ENCODE assay signal across 1 cellular context in the genomic region with DNA sequence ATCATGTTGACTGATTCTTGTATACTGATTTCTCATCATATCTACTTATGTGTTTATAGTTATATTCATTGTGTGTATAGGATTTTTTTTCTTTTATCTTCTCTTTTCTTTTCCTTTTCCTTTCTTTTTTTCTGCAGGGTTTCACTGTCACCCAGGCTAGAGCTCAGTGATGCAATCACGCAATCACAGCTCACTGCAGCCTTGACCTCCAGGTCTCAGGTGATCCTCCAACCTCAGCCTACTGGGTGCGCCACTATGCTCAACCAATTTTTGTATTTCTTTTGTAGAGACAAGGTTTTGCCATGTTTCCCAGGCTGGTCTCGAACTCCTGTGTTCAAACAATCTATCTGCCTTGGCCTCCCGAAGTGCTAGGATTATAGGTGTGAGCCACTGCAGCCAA.
TF ChIP-seq lines count a peak whose summit lies in the region.

No MANE protein-coding gene starts in this region.

TF ChIP-seq in HepG2, 621 proteins besides CTCF, POLR2A, EP300 and RAD21 (continues in another document):
- TF ChIP-seq MZF1 (CRISPR knock-in tag; IDR thresholded peaks at IDR 0.05; ENCODE audit: borderline replicate concordance) (no peak), PPARG (CRISPR knock-in tag; conservative IDR thresholded peaks at IDR 0.05) (no peak), ZNF124 (CRISPR knock-in tag; IDR thresholded peaks at IDR 0.05) (no peak), POGZ (CRISPR knock-in tag; IDR thresholded peaks at IDR 0.05) (peak; percentile 44; the same call in 1 of the 2 replicates), YY1 (IDR thresholded peaks at IDR 0.05; ENCODE audit: insufficient read depth, insufficient replicate concordance, low read depth, low read length) (no peak), ZBTB38 (CRISPR knock-in tag; IDR thresholded peaks at IDR 0.05) (no peak), ZBTB3 (CRISPR knock-in tag; IDR thresholded peaks at IDR 0.05; ENCODE audit: borderline replicate concordance, low read depth) (no peak), CEBPB (IDR thresholded peaks at IDR 0.05; ENCODE audit: borderline replicate concordance, low read depth, low read length) (peak; percentile 91), FOXA3 (CRISPR knock-in tag; IDR thresholded peaks at IDR 0.05) (peak; percentile 30; the same call in 1 of the 2 replicates), TCF7L2 (IDR thresholded peaks at IDR 0.05; ENCODE audit: low read depth, low read length) (no peak), ZNF101 (CRISPR knock-in tag; IDR thresholded peaks at IDR 0.05; ENCODE audit: borderline replicate concordance, low read depth) (no peak), FOSL2 (CRISPR knock-in tag; IDR thresholded peaks at IDR 0.05) (peak; percentile 49; the same call in 1 of the 2 replicates), KDM1A (CRISPR knock-in tag; IDR thresholded peaks at IDR 0.05) (peak; percentile 16; the same call in 1 of the 2 replicates), TRIM24 (CRISPR knock-in tag; IDR thresholded peaks at IDR 0.05) (no peak), ZNF766 (CRISPR knock-in tag; IDR thresholded peaks at IDR 0.05; ENCODE audit: borderline replicate concordance) (no peak), PHF5A (CRISPR knock-in tag; IDR thresholded peaks at IDR 0.05; ENCODE audit: low read depth, unreplicated experiment) (no peak), ARNT2 (CRISPR knock-in tag; IDR thresholded peaks at IDR 0.05; ENCODE audit: low read depth) (no peak), ZC3H4 (CRISPR knock-in tag; IDR thresholded peaks at IDR 0.05; ENCODE audit: borderline replicate concordance) (no peak), XRCC5 (optimal IDR thresholded peaks at IDR 0.05; ENCODE audit: low read length) (no peak), NCOA2 (CRISPR knock-in tag; IDR thresholded peaks at IDR 0.05) (0 out of 2 replicates have a peak, but pooled peaks have one; percentile 42), ZNF569 (CRISPR knock-in tag; IDR thresholded peaks at IDR 0.05; ENCODE audit: borderline replicate concordance) (no peak), SALL1 (CRISPR knock-in tag; IDR thresholded peaks at IDR 0.05) (peak; percentile 44), HMGA1 (CRISPR knock-in tag; conservative IDR thresholded peaks at IDR 0.05) (no peak), ZNF776 (CRISPR knock-in tag; IDR thresholded peaks at IDR 0.05) (no peak), ZNF761 (CRISPR knock-in tag; conservative IDR thresholded peaks at IDR 0.05) (no peak), HMG20A (CRISPR knock-in tag; IDR thresholded peaks at IDR 0.05; ENCODE audit: borderline replicate concordance) (peak; percentile 72; the same call in 1 of the 2 replicates), ZFP36L2 (CRISPR knock-in tag; IDR thresholded peaks at IDR 0.05) (no peak), ZNF782 (CRISPR knock-in tag; IDR thresholded peaks at IDR 0.05; ENCODE audit: borderline replicate concordance) (no peak), RXRA (CRISPR knock-in tag; IDR thresholded peaks at IDR 0.05) (peak; percentile 66; the same call in 1 of the 2 replicates), RARA (CRISPR knock-in tag; IDR thresholded peaks at IDR 0.05) (peak; percentile 88), RFX3 (CRISPR knock-in tag; IDR thresholded peaks at IDR 0.05) (no peak)
- TF ChIP-seq, protein P1, sequence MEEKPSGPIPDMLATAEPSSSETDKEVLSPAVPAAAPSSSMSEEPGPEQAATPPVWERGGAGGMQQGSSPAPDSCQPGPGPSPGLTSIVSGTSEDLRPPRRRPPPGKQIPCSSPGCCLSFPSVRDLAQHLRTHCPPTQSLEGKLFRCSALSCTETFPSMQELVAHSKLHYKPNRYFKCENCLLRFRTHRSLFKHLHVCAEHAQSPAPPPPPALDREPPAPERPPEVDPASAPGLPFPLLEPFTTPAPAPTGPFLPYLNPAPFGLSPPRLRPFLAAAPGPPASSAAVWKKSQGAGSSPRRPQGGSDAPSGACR (CRISPR knock-in tag; IDR thresholded peaks at IDR 0.05) = no peak
- TF ChIP-seq, protein P2, sequence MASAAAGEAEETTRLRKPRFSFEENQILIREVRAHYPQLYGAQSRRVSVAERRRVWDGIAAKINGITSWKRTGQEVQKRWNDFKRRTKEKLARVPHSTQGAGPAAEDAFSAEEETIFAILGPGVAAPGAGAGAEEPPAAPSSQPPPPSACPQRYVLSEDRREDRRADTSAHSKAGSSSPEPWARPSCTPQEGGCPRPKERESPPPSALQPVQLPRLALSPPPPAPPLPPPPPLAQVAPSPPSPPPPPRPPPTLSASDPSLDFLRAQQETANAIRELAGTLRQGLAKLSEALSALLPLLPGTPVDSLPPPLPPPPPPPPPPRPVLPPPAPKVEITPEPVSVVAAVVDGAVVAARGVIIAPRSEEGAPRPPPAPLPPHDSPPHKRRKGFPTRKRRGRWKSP (CRISPR knock-in tag; IDR thresholded peaks at IDR 0.05) = no peak
- TF ChIP-seq, protein P3, sequence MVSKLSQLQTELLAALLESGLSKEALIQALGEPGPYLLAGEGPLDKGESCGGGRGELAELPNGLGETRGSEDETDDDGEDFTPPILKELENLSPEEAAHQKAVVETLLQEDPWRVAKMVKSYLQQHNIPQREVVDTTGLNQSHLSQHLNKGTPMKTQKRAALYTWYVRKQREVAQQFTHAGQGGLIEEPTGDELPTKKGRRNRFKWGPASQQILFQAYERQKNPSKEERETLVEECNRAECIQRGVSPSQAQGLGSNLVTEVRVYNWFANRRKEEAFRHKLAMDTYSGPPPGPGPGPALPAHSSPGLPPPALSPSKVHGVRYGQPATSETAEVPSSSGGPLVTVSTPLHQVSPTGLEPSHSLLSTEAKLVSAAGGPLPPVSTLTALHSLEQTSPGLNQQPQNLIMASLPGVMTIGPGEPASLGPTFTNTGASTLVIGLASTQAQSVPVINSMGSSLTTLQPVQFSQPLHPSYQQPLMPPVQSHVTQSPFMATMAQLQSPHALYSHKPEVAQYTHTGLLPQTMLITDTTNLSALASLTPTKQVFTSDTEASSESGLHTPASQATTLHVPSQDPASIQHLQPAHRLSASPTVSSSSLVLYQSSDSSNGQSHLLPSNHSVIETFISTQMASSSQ (IDR thresholded peaks at IDR 0.05; ENCODE audit: low read depth) = no peak
- TF ChIP-seq, protein P3 (CRISPR knock-in tag; IDR thresholded peaks at IDR 0.05; ENCODE audit: borderline replicate concordance) = no peak
- TF ChIP-seq, protein P4, sequence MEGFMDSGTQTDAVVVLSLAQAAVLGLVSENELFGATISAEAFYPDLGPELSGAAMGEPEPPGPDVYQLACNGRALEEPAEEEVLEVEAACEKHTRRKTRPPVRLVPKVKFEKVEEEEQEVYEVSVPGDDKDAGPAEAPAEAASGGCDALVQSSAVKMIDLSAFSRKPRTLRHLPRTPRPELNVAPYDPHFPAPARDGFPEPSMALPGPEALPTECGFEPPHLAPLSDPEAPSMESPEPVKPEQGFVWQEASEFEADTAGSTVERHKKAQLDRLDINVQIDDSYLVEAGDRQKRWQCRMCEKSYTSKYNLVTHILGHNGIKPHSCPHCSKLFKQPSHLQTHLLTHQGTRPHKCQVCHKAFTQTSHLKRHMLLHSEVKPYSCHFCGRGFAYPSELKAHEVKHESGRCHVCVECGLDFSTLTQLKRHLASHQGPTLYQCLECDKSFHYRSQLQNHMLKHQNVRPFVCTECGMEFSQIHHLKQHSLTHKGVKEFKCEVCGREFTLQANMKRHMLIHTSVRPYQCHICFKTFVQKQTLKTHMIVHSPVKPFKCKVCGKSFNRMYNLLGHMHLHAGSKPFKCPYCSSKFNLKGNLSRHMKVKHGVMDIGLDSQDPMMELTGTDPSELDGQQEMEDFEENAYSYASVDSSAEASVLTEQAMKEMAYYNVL (CRISPR knock-in tag; IDR thresholded peaks at IDR 0.05; ENCODE audit: borderline replicate concordance) = 0 out of 2 replicates have a peak, but pooled peaks have one; percentile 49
- TF ChIP-seq, protein P5, sequence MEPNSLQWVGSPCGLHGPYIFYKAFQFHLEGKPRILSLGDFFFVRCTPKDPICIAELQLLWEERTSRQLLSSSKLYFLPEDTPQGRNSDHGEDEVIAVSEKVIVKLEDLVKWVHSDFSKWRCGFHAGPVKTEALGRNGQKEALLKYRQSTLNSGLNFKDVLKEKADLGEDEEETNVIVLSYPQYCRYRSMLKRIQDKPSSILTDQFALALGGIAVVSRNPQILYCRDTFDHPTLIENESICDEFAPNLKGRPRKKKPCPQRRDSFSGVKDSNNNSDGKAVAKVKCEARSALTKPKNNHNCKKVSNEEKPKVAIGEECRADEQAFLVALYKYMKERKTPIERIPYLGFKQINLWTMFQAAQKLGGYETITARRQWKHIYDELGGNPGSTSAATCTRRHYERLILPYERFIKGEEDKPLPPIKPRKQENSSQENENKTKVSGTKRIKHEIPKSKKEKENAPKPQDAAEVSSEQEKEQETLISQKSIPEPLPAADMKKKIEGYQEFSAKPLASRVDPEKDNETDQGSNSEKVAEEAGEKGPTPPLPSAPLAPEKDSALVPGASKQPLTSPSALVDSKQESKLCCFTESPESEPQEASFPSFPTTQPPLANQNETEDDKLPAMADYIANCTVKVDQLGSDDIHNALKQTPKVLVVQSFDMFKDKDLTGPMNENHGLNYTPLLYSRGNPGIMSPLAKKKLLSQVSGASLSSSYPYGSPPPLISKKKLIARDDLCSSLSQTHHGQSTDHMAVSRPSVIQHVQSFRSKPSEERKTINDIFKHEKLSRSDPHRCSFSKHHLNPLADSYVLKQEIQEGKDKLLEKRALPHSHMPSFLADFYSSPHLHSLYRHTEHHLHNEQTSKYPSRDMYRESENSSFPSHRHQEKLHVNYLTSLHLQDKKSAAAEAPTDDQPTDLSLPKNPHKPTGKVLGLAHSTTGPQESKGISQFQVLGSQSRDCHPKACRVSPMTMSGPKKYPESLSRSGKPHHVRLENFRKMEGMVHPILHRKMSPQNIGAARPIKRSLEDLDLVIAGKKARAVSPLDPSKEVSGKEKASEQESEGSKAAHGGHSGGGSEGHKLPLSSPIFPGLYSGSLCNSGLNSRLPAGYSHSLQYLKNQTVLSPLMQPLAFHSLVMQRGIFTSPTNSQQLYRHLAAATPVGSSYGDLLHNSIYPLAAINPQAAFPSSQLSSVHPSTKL (CRISPR knock-in tag; IDR thresholded peaks at IDR 0.05) = peak; percentile 62
- TF ChIP-seq, protein P6, sequence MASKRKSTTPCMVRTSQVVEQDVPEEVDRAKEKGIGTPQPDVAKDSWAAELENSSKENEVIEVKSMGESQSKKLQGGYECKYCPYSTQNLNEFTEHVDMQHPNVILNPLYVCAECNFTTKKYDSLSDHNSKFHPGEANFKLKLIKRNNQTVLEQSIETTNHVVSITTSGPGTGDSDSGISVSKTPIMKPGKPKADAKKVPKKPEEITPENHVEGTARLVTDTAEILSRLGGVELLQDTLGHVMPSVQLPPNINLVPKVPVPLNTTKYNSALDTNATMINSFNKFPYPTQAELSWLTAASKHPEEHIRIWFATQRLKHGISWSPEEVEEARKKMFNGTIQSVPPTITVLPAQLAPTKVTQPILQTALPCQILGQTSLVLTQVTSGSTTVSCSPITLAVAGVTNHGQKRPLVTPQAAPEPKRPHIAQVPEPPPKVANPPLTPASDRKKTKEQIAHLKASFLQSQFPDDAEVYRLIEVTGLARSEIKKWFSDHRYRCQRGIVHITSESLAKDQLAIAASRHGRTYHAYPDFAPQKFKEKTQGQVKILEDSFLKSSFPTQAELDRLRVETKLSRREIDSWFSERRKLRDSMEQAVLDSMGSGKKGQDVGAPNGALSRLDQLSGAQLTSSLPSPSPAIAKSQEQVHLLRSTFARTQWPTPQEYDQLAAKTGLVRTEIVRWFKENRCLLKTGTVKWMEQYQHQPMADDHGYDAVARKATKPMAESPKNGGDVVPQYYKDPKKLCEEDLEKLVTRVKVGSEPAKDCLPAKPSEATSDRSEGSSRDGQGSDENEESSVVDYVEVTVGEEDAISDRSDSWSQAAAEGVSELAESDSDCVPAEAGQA (IDR thresholded peaks at IDR 0.05; ENCODE audit: low read depth) = no peak
- TF ChIP-seq, protein P6 (CRISPR knock-in tag; IDR thresholded peaks at IDR 0.05; ENCODE audit: borderline replicate concordance) = no peak
- TF ChIP-seq, protein P7, sequence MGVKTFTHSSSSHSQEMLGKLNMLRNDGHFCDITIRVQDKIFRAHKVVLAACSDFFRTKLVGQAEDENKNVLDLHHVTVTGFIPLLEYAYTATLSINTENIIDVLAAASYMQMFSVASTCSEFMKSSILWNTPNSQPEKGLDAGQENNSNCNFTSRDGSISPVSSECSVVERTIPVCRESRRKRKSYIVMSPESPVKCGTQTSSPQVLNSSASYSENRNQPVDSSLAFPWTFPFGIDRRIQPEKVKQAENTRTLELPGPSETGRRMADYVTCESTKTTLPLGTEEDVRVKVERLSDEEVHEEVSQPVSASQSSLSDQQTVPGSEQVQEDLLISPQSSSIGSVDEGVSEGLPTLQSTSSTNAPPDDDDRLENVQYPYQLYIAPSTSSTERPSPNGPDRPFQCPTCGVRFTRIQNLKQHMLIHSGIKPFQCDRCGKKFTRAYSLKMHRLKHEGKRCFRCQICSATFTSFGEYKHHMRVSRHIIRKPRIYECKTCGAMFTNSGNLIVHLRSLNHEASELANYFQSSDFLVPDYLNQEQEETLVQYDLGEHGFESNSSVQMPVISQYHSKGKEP (CRISPR knock-in tag; IDR thresholded peaks at IDR 0.05) = no peak
- TF ChIP-seq, protein P8, sequence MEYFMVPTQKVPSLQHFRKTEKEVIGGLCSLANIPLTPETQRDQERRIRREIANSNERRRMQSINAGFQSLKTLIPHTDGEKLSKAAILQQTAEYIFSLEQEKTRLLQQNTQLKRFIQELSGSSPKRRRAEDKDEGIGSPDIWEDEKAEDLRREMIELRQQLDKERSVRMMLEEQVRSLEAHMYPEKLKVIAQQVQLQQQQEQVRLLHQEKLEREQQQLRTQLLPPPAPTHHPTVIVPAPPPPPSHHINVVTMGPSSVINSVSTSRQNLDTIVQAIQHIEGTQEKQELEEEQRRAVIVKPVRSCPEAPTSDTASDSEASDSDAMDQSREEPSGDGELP (IDR thresholded peaks at IDR 0.05; ENCODE audit: borderline replicate concordance, low read depth) = no peak
